11 cellular contexts compared by ENCODE assay signal in the genomic region with DNA sequence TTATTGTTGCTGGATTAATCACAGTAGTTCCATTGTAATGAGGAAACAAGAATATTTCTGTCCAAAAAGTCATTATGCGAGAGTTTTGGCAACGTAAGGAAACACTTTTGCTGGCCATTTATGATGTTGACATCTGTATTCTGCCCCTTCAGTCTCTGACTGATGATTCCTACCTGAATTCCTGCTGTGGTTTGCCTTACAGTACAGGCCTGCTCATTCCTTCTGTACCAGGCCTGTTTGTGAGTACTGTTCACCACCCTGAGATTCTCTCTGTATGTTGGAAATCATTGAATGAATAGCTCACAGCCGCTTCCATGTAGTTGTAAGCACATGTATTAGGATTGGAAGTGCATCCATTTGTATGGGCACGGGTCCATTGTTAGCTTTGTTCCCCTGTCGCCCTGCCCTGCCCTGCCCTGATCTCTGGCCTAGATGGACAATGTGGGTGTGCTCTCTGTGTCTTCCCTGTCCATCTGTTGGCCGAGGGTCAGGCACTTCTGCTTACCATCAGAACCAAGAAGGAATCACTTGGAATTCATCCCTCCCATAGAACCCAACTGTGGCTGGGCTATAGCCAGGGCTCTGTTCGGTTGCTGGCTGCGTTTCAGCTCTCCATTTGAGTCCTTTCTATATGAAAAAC. TPM values are rescaled to one million over a fixed set of nuclear protein-coding genes. Genes with fewer than 3 reads are reported as not detected.
DNase-seq lines count a peak whose midpoint lies in the region; ATAC-seq and TF ChIP-seq lines count a peak whose summit lies in the region.
"Had no signal": no experiment of that assay in that cellular context is flagged by ENCODE, and none has a peak within 500 bp of the region (broad histone marks: within the 10 kb centered on the region; RNA-seq: fewer than 3 reads in every experiment).

No MANE protein-coding gene starts in this region.

- intact Hi-C loops in activated naive CD4-positive, alpha-beta T cell treated with anti-CD3 and anti-CD28 coated beads for 36 hours (cut with micrococcal nuclease) = no loop called here
- intact Hi-C loops in tibial artery (cut with DNase I; ENCODE audit: low total_unique reads) = loop anchor here (5.0 kb wide), 1 partner anchor 63 kb away; no protein-coding TSS in a partner anchor

- CTCF ChIA-PET in activated naive CD4-positive, alpha-beta T cell treated with anti-CD3 and anti-CD28 coated beads for 36 hours (lab: Charles Lee) = interaction anchor here (1.0 to 1.6 kb wide), 2 partner anchors 13 to 41 kb away, joined by 3 to 4 read pairs; no protein-coding TSS in a partner anchor

- no peak for DNase-seq in activated naive CD4-positive, alpha-beta T cell treated with anti-CD3 and anti-CD28 coated beads for 36 hours
- DNase-seq in cerebellar cortex (ENCODE audit: low spot score) = peak; percentile 92
- no peak for DNase-seq in mesothelial cell of epicardium (ENCODE audit: low spot score in 2 of 2, unreplicated experiment in 2 of 2)
- DNase-seq in tibial artery = no peak
- no peak for DNase-seq in omental fat pad (ENCODE audit: low spot score)
- no peak for DNase-seq in occipital lobe (lab: John Stamatoyannopoulos, UW)
- DNase-seq: activated gamma-delta T cell, NCI-H1105 had no signal

- peaks cover 3% of the 10 kb centered on the region for H3K36me3 Mint-ChIP-seq in activated naive CD4-positive, alpha-beta T cell treated with anti-CD3 and anti-CD28 coated beads, Interleukin-2, amount 50 U/mL, for 24 hours
- no peaks in the 10 kb centered on the region for H3K36me3 Mint-ChIP-seq in activated naive CD4-positive, alpha-beta T cell treated with anti-CD3 and anti-CD28 coated beads for 36 hours (ENCODE audit: low read depth)
- peaks cover 8% of the 10 kb centered on the region for H3K36me3 Mint-ChIP-seq in mesothelial cell of epicardium

- H3K4me3 ChIP-seq in tibial artery = no peak overlapping the region
- H3K4me3 ChIP-seq: A549 had no signal

- H3K4me3 Mint-ChIP-seq in activated naive CD4-positive, alpha-beta T cell treated with anti-CD3 and anti-CD28 coated beads, Interleukin-2, amount 50 U/mL, for 24 hours = no peak overlapping the region
- no peak overlapping the region for H3K4me3 Mint-ChIP-seq in activated naive CD4-positive, alpha-beta T cell treated with anti-CD3 and anti-CD28 coated beads for 36 hours
- H3K4me3 Mint-ChIP-seq in mesothelial cell of epicardium = no peak overlapping the region

- no peak for ATAC-seq in omental fat pad (ENCODE audit: low FRiP score)
- no peak for ATAC-seq in HG03108 (IDR thresholded peaks at IDR 0.05; ENCODE audit: unreplicated experiment)

- no peaks in the 10 kb centered on the region for H3K27me3 ChIP-seq in tibial artery

- peaks cover 0 to 33% (median 19%) of the 10 kb centered on the region in 4 donors for H3K4me1 ChIP-seq in tibial artery

- no peaks in the 10 kb centered on the region for H3K9me3 Mint-ChIP-seq in activated naive CD4-positive, alpha-beta T cell treated with anti-CD3 and anti-CD28 coated beads, Interleukin-2, amount 50 U/mL, for 24 hours
- H3K9me3 Mint-ChIP-seq in activated naive CD4-positive, alpha-beta T cell treated with anti-CD3 and anti-CD28 coated beads for 36 hours = no peaks in the 10 kb centered on the region
- H3K9me3 Mint-ChIP-seq in mesothelial cell of epicardium = no peaks in the 10 kb centered on the region

- peak overlapping the region; percentile 18 for H3K27ac Mint-ChIP-seq in activated naive CD4-positive, alpha-beta T cell treated with anti-CD3 and anti-CD28 coated beads, Interleukin-2, amount 50 U/mL, for 24 hours
- H3K27ac Mint-ChIP-seq in activated naive CD4-positive, alpha-beta T cell treated with anti-CD3 and anti-CD28 coated beads for 36 hours = no peak overlapping the region
- peak overlapping the region; percentile 81 for H3K27ac Mint-ChIP-seq in mesothelial cell of epicardium

- peak overlapping the region; percentile 48 to 68 for H3K27ac ChIP-seq in tibial artery

- H3K9me3 ChIP-seq in tibial artery = no peaks in the 10 kb centered on the region
- H3K9me3 ChIP-seq: A549 had no signal

- H3K36me3 ChIP-seq in tibial artery = no peaks in the 10 kb centered on the region

- H3K4me1 Mint-ChIP-seq in activated naive CD4-positive, alpha-beta T cell treated with anti-CD3 and anti-CD28 coated beads, Interleukin-2, amount 50 U/mL, for 24 hours = peaks cover 60% of the 10 kb centered on the region
- H3K4me1 Mint-ChIP-seq in activated naive CD4-positive, alpha-beta T cell treated with anti-CD3 and anti-CD28 coated beads for 36 hours (ENCODE audit: low read depth) = peaks cover 33% of the 10 kb centered on the region
- peaks cover 24% of the 10 kb centered on the region for H3K4me1 Mint-ChIP-seq in mesothelial cell of epicardium

- no peaks in the 10 kb centered on the region for H3K27me3 Mint-ChIP-seq in activated naive CD4-positive, alpha-beta T cell treated with anti-CD3 and anti-CD28 coated beads, Interleukin-2, amount 50 U/mL, for 24 hours
- no peaks in the 10 kb centered on the region for H3K27me3 Mint-ChIP-seq in activated naive CD4-positive, alpha-beta T cell treated with anti-CD3 and anti-CD28 coated beads for 36 hours (ENCODE audit: low read depth)
- H3K27me3 Mint-ChIP-seq in mesothelial cell of epicardium (ENCODE audit: low read depth) = no peaks in the 10 kb centered on the region

- TF ChIP-seq CTCF in mesothelial cell of epicardium (IDR thresholded peaks at IDR 0.05; ENCODE audit: unreplicated experiment) (no peak), tibial artery (IDR thresholded peaks at IDR 0.05) (no peak), omental fat pad (IDR thresholded peaks at IDR 0.05) (no peak)

RNA-seq across cellular contexts. Expression of a gene that starts 26.8 kb away (rescaled TPM):
- total RNA-seq in activated naive CD4-positive, alpha-beta T cell treated with anti-CD3 and anti-CD28 coated beads for 36 hours = 10 to 100 TPM; 17.4 to 17.6 TPM
- 133 to 137 TPM (median 135 TPM) in 3 replicates for total RNA-seq in mesothelial cell of epicardium
- total RNA-seq in omental fat pad = 100 to 1,000 TPM in 2 of 4 donors, 10 to 100 TPM in 2; 76.7 to 118 (median 95.7) TPM
- 1,454 TPM for total RNA-seq in occipital lobe

Comparison
In these comparisons a context has a peak if more than half of its experiments do, and no peak if none do; other contexts are left out.
1. RNA of a gene that starts 26.8 kb away (total RNA-seq): 1,454 TPM in occipital lobe (single experiment); 133 to 137 TPM in mesothelial cell of epicardium, 76.7 to 118 TPM in omental fat pad and 17.4 to 17.6 TPM in activated naive CD4-positive, alpha-beta T cell treated with anti-CD3 and anti-CD28 coated beads for 36 hours; every median in the first group is over 10 times any median in the second.